ENCODE assay signal across 1 cellular context in genomic region chr12:2803635-2804380, GRCh38.
TF ChIP-seq lines count a peak whose summit lies in the region.

No MANE protein-coding gene starts in this region.

TF ChIP-seq in IMR-90, 13 proteins besides CTCF, POLR2A, EP300 and RAD21:
- TF ChIP-seq RCOR1 (IDR thresholded peaks at IDR 0.05; ENCODE audit: insufficient replicate concordance, low read length) (no peak), NFE2L2 (IDR thresholded peaks at IDR 0.05; ENCODE audit: low read depth, low read length) (no peak), BHLHE40 (IDR thresholded peaks at IDR 0.05; ENCODE audit: low read depth, low read length) (no peak), ELK1 (IDR thresholded peaks at IDR 0.05; ENCODE audit: borderline replicate concordance, low read depth, low read length) (no peak), RFX5 (IDR thresholded peaks at IDR 0.05; ENCODE audit: low read depth, low read length) (no peak), MAZ (IDR thresholded peaks at IDR 0.05; ENCODE audit: borderline replicate concordance, low read depth, low read length) (no peak), CHD1 (IDR thresholded peaks at IDR 0.05; ENCODE audit: low read depth, low read length) (no peak), MAFK (IDR thresholded peaks at IDR 0.05; ENCODE audit: low read depth, low read length) (no peak), MXI1 (IDR thresholded peaks at IDR 0.05; ENCODE audit: borderline replicate concordance, low read depth, low read length) (no peak), CEBPB (IDR thresholded peaks at IDR 0.05; ENCODE audit: low read depth, low read length) (no peak), FOS (IDR thresholded peaks at IDR 0.05; ENCODE audit: low read depth, low read length) (no peak), USF2 (IDR thresholded peaks at IDR 0.05; ENCODE audit: low read depth, low read length) (no peak), SMC3 (IDR thresholded peaks at IDR 0.05; ENCODE audit: low read depth, low read length) (no peak)
